21 cellular contexts compared by ENCODE assay signal in the genomic region with DNA sequence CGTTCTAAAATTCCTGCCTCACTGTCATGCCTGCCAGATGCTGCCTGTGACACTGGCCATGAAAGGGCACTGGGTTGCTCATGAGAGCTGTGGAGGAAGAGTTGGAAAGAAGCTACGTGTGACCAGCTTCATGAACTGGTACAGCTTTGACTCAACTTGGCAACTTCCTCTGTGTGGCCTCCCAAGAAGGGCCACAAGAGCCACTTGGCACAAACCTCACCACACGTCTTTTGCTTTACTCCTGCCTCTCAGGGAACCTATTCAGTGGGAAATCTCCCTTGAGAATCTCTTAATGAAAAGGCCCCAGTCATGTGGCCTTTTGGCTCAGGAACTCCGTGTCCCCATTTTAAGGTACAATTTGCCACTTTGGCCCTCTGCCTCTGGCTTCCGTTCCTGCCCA. TPM values are rescaled to one million over a fixed set of nuclear protein-coding genes. Genes with fewer than 3 reads are reported as not detected.
A peak's percentile ranks its signal among the peaks of the same experiment; 100 is the strongest.
DNase-seq lines count a peak whose midpoint lies in the region; ATAC-seq and TF ChIP-seq lines count a peak whose summit lies in the region.
"Had no signal": no experiment of that assay in that cellular context is flagged by ENCODE, and none has a peak within 500 bp of the region (broad histone marks: within the 10 kb centered on the region; RNA-seq: fewer than 3 reads in every experiment).

No MANE protein-coding gene starts in this region.

- H3K27ac ChIP-seq in esophagus muscularis mucosa (replicated peaks in 1 of 4) = no peak overlapping the region
- no peak overlapping the region for H3K27ac ChIP-seq in right lobe of liver
- H3K27ac ChIP-seq in smooth muscle cell (ENCODE audit: low read depth) = no peak overlapping the region
- H3K27ac ChIP-seq in aorta (ENCODE audit: low read depth in 1 of 2, low read length in 2 of 2) = no peak overlapping the region
- H3K27ac ChIP-seq: GM23248, RWPE1 had no signal

- H3K27ac Mint-ChIP-seq in stimulated activated effector memory CD8-positive, alpha-beta T cell treated with anti-CD3 and anti-CD28 coated beads, Interleukin-12 subunit alpha, Interleukin-12 subunit beta, amount 100 ng/mL, for 72 hours = no peak overlapping the region
- H3K27ac Mint-ChIP-seq: B cell had no signal

- H3K36me3 ChIP-seq in esophagus muscularis mucosa (no peaks in the 10 kb centered on the region), right lobe of liver (no peaks in the 10 kb centered on the region), smooth muscle cell (ENCODE audit: low read depth) (no peaks in the 10 kb centered on the region), aorta (ENCODE audit: control insufficient read depth in 1 of 2, insufficient read depth in 2 of 2, low read length in 1 of 2) (no peaks in the 10 kb centered on the region)
- H3K36me3 ChIP-seq: HAP-1 had no signal

- TF ChIP-seq POLR2A in esophagus muscularis mucosa (IDR thresholded peaks at IDR 0.05; ENCODE audit: low read depth) (no peak), right lobe of liver (IDR thresholded peaks at IDR 0.05) (no peak)

- no peak overlapping the region for H2AFZ ChIP-seq in smooth muscle cell (ENCODE audit: low read depth)
- H2AFZ ChIP-seq: GM23248 had no signal

- peak; percentile 63 for ATAC-seq in stimulated activated effector memory CD8-positive, alpha-beta T cell treated with anti-CD3 and anti-CD28 coated beads, Interleukin-12 subunit alpha, Interleukin-12 subunit beta, amount 100 ng/mL, for 72 hours
- no peak for ATAC-seq in right lobe of liver
- ATAC-seq in aorta (ENCODE audit: low FRiP score) = no peak

- H3K4me1 ChIP-seq in esophagus muscularis mucosa = no peaks in the 10 kb centered on the region
- no peaks in the 10 kb centered on the region for H3K4me1 ChIP-seq in right lobe of liver
- H3K4me1 ChIP-seq in smooth muscle cell (ENCODE audit: low read depth) = no peaks in the 10 kb centered on the region
- no peaks in the 10 kb centered on the region for H3K4me1 ChIP-seq in aorta (ENCODE audit: control insufficient read depth in 1 of 2, insufficient read depth in 2 of 2, low read length in 2 of 2)
- H3K4me1 ChIP-seq: HAP-1 had no signal

- H3K4me3 ChIP-seq in GM12865 (ENCODE audit: low read depth, low read length) (no peak overlapping the region), esophagus muscularis mucosa (no peak overlapping the region), right lobe of liver (no peak overlapping the region), smooth muscle cell (no peak overlapping the region), aorta (ENCODE audit: low read length in 2 of 2) (no peak overlapping the region)
- H3K4me3 ChIP-seq: GM23248, HAP-1 had no signal

- intact Hi-C loops in esophagus muscularis mucosa (cut with DNase I) (loop anchor here (5.0 kb wide), 1 partner anchor 54 kb away; no protein-coding TSS in a partner anchor), right lobe of liver (cut with DNase I) (no loop called here), aorta (cut with DNase I) (no loop called here)

- H3K4me2 ChIP-seq in smooth muscle cell = no peak overlapping the region
- H3K4me2 ChIP-seq: SK-N-SH had no signal

- no peaks in the 10 kb centered on the region for H3K79me2 ChIP-seq in smooth muscle cell (ENCODE audit: low read depth)

- H3K9me3 Mint-ChIP-seq in stimulated activated effector memory CD8-positive, alpha-beta T cell treated with anti-CD3 and anti-CD28 coated beads, Interleukin-12 subunit alpha, Interleukin-12 subunit beta, amount 100 ng/mL, for 72 hours = no peaks in the 10 kb centered on the region

- H3K36me3 Mint-ChIP-seq in stimulated activated effector memory CD8-positive, alpha-beta T cell treated with anti-CD3 and anti-CD28 coated beads, Interleukin-12 subunit alpha, Interleukin-12 subunit beta, amount 100 ng/mL, for 72 hours = no peaks in the 10 kb centered on the region

- H3K27me3 ChIP-seq in esophagus muscularis mucosa = no peaks in the 10 kb centered on the region
- H3K27me3 ChIP-seq in right lobe of liver = no peaks in the 10 kb centered on the region
- peaks cover 13% of the 10 kb centered on the region for H3K27me3 ChIP-seq in smooth muscle cell (ENCODE audit: low read depth)
- H3K27me3 ChIP-seq in aorta (ENCODE audit: control insufficient read depth in 1 of 2, insufficient read depth in 2 of 2, low read length in 1 of 2) = no peaks in the 10 kb centered on the region

- H4K20me1 ChIP-seq in smooth muscle cell (ENCODE audit: low read depth) = no peaks in the 10 kb centered on the region

- DNase-seq in GM12865 (ENCODE audit: low read depth) = peak; percentile 7
- DNase-seq in esophagus muscularis mucosa (ENCODE audit: extremely low spot score) = peak; percentile 81
- peak; percentile 62 for DNase-seq in medulla oblongata (ENCODE audit: extremely low spot score)
- DNase-seq in stimulated activated effector memory CD8-positive, alpha-beta T cell treated with anti-CD3 and anti-CD28 coated beads, Interleukin-12 subunit alpha, Interleukin-12 subunit beta, amount 100 ng/mL, for 72 hours (ENCODE audit: low spot score in 2 of 2) = no peak
- DNase-seq in right lobe of liver = no peak
- no peak for DNase-seq in smooth muscle cell (lab: John Stamatoyannopoulos, UW; ENCODE audit: unreplicated experiment)
- DNase-seq in aorta = no peak
- DNase-seq: EL, GM23248, KBM-7, MM.1S, NCI-H1092, NCI-H1436 treated with DMSO at 0.1 percent for 48 hours, NCI-H2029, NCI-H2227 treated with DMSO at 0.1 percent for 48 hours, NCI-H510A, SHP77 treated with DMSO at 0.1 percent for 48 hours, SK-N-SH had no signal

- TF ChIP-seq EP300 in esophagus muscularis mucosa (IDR thresholded peaks at IDR 0.05) = no peak

- no peak overlapping the region for H3K9ac ChIP-seq in smooth muscle cell (ENCODE audit: low read depth)
- H3K9ac ChIP-seq: GM23248, SK-N-SH had no signal

- H3K4me1 Mint-ChIP-seq in stimulated activated effector memory CD8-positive, alpha-beta T cell treated with anti-CD3 and anti-CD28 coated beads, Interleukin-12 subunit alpha, Interleukin-12 subunit beta, amount 100 ng/mL, for 72 hours = no peaks in the 10 kb centered on the region
- H3K4me1 Mint-ChIP-seq: B cell had no signal

- no peak overlapping the region for H3K4me3 Mint-ChIP-seq in stimulated activated effector memory CD8-positive, alpha-beta T cell treated with anti-CD3 and anti-CD28 coated beads, Interleukin-12 subunit alpha, Interleukin-12 subunit beta, amount 100 ng/mL, for 72 hours
- H3K4me3 Mint-ChIP-seq: B cell had no signal

- WGBS in esophagus muscularis mucosa = 86% methylated on average over 5 of the region's 5 CpGs
- 71% methylated on average over 5 of the region's 5 CpGs for whole genome bisulfite sequencing in right lobe of liver (ENCODE audit: insufficient coverage, low coverage, low lambda C conversion rate, missing lambda C conversion rate)
- 90% methylated on average over 5 of the region's 5 CpGs for WGBS in smooth muscle cell (ENCODE audit: low lambda C conversion rate)
- 47 to 50% methylated on average over 5 of the region's 5 CpGs for WGBS in aorta, 2 donors

- TF ChIP-seq CTCF in GM12865 (IDR thresholded peaks at IDR 0.05; ENCODE audit: insufficient read depth, low read depth, low read length, missing control alignments) (no peak), esophagus muscularis mucosa (IDR thresholded peaks at IDR 0.05) (no peak), right lobe of liver (IDR thresholded peaks at IDR 0.05) (no peak), smooth muscle cell (IDR thresholded peaks at IDR 0.05; ENCODE audit: borderline replicate concordance, insufficient read depth, poor library complexity, severe bottlenecking) (no peak)

- H3K9me3 ChIP-seq in esophagus muscularis mucosa (no peaks in the 10 kb centered on the region), right lobe of liver (no peaks in the 10 kb centered on the region), smooth muscle cell (replicated peaks; ENCODE audit: low read depth) (no peaks in the 10 kb centered on the region), aorta (ENCODE audit: control insufficient read depth, low read length) (no peaks in the 10 kb centered on the region)
- H3K9me3 ChIP-seq: HAP-1, SK-N-SH had no signal

- no peaks in the 10 kb centered on the region for H3F3A ChIP-seq in smooth muscle cell (ENCODE audit: low read depth)

RNA-seq across cellular contexts. Expression of a gene that starts 54.5 kb away (rescaled TPM):
- total RNA-seq in esophagus muscularis mucosa (10 to 100 TPM; 17.0 to 28.8 (median 21.8) TPM), right lobe of liver (10 to 100 TPM in 5 of 6 experiments, 1 to 10 TPM in 1; 8.4 to 22.8 (median 13.3) TPM), smooth muscle cell (5.4 and 7.7 TPM in 2 replicates), aorta (10 to 100 TPM; 55.9 to 65.6 TPM)
- polyA plus RNA-seq in smooth muscle cell (3.0 and 3.8 TPM in 2 replicates), aorta (10 to 100 TPM; 11.4 to 23.6 TPM)

Comparison
In these comparisons a context has a peak if more than half of its experiments do, and no peak if none do; other contexts are left out.
1. DNase-seq: peak in GM12865 (single experiment), esophagus muscularis mucosa (single experiment) and medulla oblongata (single experiment); none in stimulated activated effector memory CD8-positive, alpha-beta T cell treated with anti-CD3 and anti-CD28 coated beads, Interleukin-12 subunit alpha, Interleukin-12 subunit beta, amount 100 ng/mL, for 72 hours (0 of 2), right lobe of liver (0 of 3), smooth muscle cell (single experiment) and aorta (0 of 2).